ENCODE assay signal across 11 cellular contexts in the genomic region with DNA sequence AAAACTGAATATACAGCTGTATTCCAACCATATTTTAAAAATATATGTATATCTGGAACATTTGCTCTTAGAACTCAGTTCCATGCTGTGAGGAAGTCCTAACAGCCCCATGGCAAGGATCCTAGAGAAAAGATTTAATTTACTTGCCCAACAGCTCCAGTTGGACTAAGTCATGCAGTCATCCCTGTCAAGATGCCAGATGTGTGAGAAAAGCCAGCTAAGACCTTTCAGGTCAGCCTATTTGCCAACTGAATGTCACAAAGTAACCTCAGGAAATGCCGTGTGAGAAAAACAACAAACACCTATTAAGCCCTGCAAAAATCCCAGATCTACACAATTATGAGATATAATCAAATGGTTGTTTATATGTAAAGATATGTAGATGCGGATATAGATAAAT.
DNase-seq lines count a peak whose midpoint lies in the region; ATAC-seq and TF ChIP-seq lines count a peak whose summit lies in the region.
"Had no signal": no experiment of that assay in that cellular context is flagged by ENCODE, and none has a peak within 500 bp of the region (broad histone marks: within the 10 kb centered on the region; RNA-seq: fewer than 3 reads in every experiment).

No MANE protein-coding gene starts in this region.

- ATAC-seq in omental fat pad (ENCODE audit: low FRiP score) = peak; percentile 75
- no peak for ATAC-seq in HG03432 (IDR thresholded peaks at IDR 0.05; ENCODE audit: unreplicated experiment)

- no peak overlapping the region for H3K4me3 ChIP-seq in lower leg skin (ENCODE audit: low read depth, poor library complexity, severe bottlenecking)
- H3K4me3 ChIP-seq: cardiac muscle cell had no signal

- intact Hi-C loops in lower leg skin (cut with DNase I; ENCODE audit: low total_unique reads) = no loop called here

- TF ChIP-seq CTCF in omental fat pad (IDR thresholded peaks at IDR 0.05) (no peak), lower leg skin (IDR thresholded peaks at IDR 0.05) (no peak)

- DNase-seq in EH (ENCODE audit: low read depth) (peak; percentile 79), NCI-H446 (lab: John Stamatoyannopoulos, UW) (peak; percentile 18 to 71), dermis blood vessel endothelial cell (peak; percentile 81), omental fat pad (ENCODE audit: low spot score) (no peak), NCI-H2196 treated with DMSO at 0.1 percent for 48 hours (lab: John Stamatoyannopoulos, UW; ENCODE audit: unreplicated experiment) (no peak), lower leg skin (ENCODE audit: low spot score in 2 of 2) (no peak), NCI-H510A treated with DMSO at 0.1 percent for 48 hours (lab: John Stamatoyannopoulos, UW) (no peak)
- DNase-seq: DMS79 treated with DMSO at 0.1 percent for 48 hours; stimulated activated CD4-positive, alpha-beta T cell treated with anti-CD3 and anti-CD28 coated beads, Interleukin-15, amount 100 ng/mL, for 24 hours had no signal

- WGBS in lower leg skin, 2 donors = 54 to 64% methylated on average over 2 of the region's 2 CpGs

- TF ChIP-seq POLR2A in lower leg skin (IDR thresholded peaks at IDR 0.05) = no peak

Comparison
In these comparisons a context has a peak if more than half of its experiments do, and no peak if none do; other contexts are left out.
1. DNase-seq: peak in EH (single experiment), NCI-H446 (2 of 2) and dermis blood vessel endothelial cell (single experiment); none in omental fat pad (single experiment), NCI-H2196 treated with DMSO at 0.1 percent for 48 hours (single experiment), lower leg skin (0 of 2) and NCI-H510A treated with DMSO at 0.1 percent for 48 hours (single experiment).